ENCODE assay signal across 22 cellular contexts in the genomic region with DNA sequence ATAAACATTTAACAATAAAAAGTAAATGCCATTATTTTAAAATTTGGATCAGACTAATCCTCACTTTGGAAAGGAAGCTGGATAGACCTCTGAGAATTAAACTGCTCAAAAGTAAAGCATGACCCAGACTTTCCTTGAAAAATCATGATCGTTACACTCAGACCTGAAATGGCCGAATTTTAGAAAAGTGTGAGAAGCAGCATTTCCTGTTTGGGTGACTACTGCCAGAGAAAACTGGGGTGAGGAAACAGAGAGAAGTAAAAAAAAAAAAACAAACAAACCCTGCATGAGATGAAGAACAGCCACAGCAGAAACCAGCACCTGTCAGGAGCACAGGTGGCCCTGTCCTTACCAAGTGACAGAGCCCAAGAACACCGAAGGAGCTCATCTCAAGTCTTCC.
"Had no signal": no experiment of that assay in that cellular context is flagged by ENCODE, and none has a peak within 500 bp of the region (broad histone marks: within the 10 kb centered on the region; RNA-seq: fewer than 3 reads in every experiment).

No MANE protein-coding gene starts in this region.

- H3K79me2 ChIP-seq: parathyroid adenoma had no signal

- DNase-seq: activated B cell treated with CpG ODN at 0.5 μM for 24 hours; activated CD8-positive, alpha-beta memory T cell treated with anti-CD3 and anti-CD28 coated beads for 24 hours; activated CD8-positive, alpha-beta memory T cell treated with anti-CD3 and anti-CD28 coated beads, Interleukin-2, amount 50 U/mL, for 4 hours; activated effector memory CD4-positive, alpha-beta T cell treated with Interleukin-2 at 50 U/mL for 16 hours; activated naive CD4-positive, alpha-beta T cell treated with Interleukin-2 at 50 U/mL for 16 hours; anterior cingulate cortex; cortex of kidney; left lung; mucosa of descending colon; nucleus accumbens; psoas muscle; sigmoid colon; small intestine; stimulated activated CD4-positive, alpha-beta T cell treated with anti-CD3 and anti-CD28 coated beads, Interleukin-4, amount 100 ng/mL, for 24 hours; T-helper 1 cell; transverse colon had no signal

- H3K4me3 ChIP-seq: left lung, lung, mucosa of descending colon, psoas muscle, sigmoid colon, suprapubic skin, transverse colon had no signal

- H3K9me3 Mint-ChIP-seq: activated B cell treated with CpG ODN at 0.5 μM for 24 hours; stimulated activated memory B cell treated with anti-CD40 and anti-IgM and Interleukin-4, amounts not matched to agents 10 μg/mL and 1 μg/mL and 100 μg/mL, for 72 hours; T-helper 2 cell treated with Interferon-gamma antibody and Interleukin-4, amounts not matched to agents 5 μg/mL and 100 μg/mL, for 36 hours had no signal

- H3K9ac ChIP-seq: parathyroid adenoma had no signal

- H3K9me3 ChIP-seq: left lung, mucosa of descending colon, psoas muscle, sigmoid colon, suprapubic skin, transverse colon had no signal

- H3K4me1 Mint-ChIP-seq: activated B cell treated with CpG ODN at 0.5 μM for 24 hours; stimulated activated memory B cell treated with anti-CD40 and anti-IgM and Interleukin-4, amounts not matched to agents 10 μg/mL and 1 μg/mL and 100 μg/mL, for 72 hours had no signal

- H3K4me1 ChIP-seq: left lung, parathyroid adenoma, psoas muscle, suprapubic skin, transverse colon had no signal

- H3K4me3 Mint-ChIP-seq: activated B cell treated with CpG ODN at 0.5 μM for 24 hours; activated naive CD8-positive, alpha-beta T cell; stimulated activated memory B cell treated with anti-CD40 and anti-IgM and Interleukin-4, amounts not matched to agents 10 μg/mL and 1 μg/mL and 100 μg/mL, for 72 hours; T-helper 2 cell treated with Interferon-gamma antibody and Interleukin-4, amounts not matched to agents 5 μg/mL and 100 μg/mL, for 36 hours had no signal

- H2AFZ ChIP-seq: parathyroid adenoma had no signal

- ATAC-seq: left lung; mucosa of descending colon; psoas muscle; stimulated activated memory B cell treated with anti-CD40 and anti-IgM and Interleukin-4, amounts not matched to agents 10 μg/mL and 1 μg/mL and 100 μg/mL, for 72 hours had no signal

- H3K27ac ChIP-seq: left lung, parathyroid adenoma, psoas muscle, sigmoid colon, suprapubic skin, transverse colon had no signal

- H3K27me3 Mint-ChIP-seq: activated B cell treated with CpG ODN at 0.5 μM for 24 hours; activated naive CD8-positive, alpha-beta T cell; stimulated activated memory B cell treated with anti-CD40 and anti-IgM and Interleukin-4, amounts not matched to agents 10 μg/mL and 1 μg/mL and 100 μg/mL, for 72 hours had no signal

- H3K27me3 ChIP-seq: left lung, sigmoid colon, suprapubic skin, transverse colon had no signal

- H3K27ac Mint-ChIP-seq: activated B cell treated with CpG ODN at 0.5 μM for 24 hours; activated naive CD8-positive, alpha-beta T cell; stimulated activated memory B cell treated with anti-CD40 and anti-IgM and Interleukin-4, amounts not matched to agents 10 μg/mL and 1 μg/mL and 100 μg/mL, for 72 hours; T-helper 2 cell treated with Interferon-gamma antibody and Interleukin-4, amounts not matched to agents 5 μg/mL and 100 μg/mL, for 36 hours had no signal
